In genomic region chr5:135703026-135703550, GRCh38 we compare ENCODE assay signal across 31 cellular contexts.
"Had no signal": no experiment of that assay in that cellular context is flagged by ENCODE, and none has a peak within 500 bp of the region (broad histone marks: within the 10 kb centered on the region; RNA-seq: fewer than 3 reads in every experiment).

No MANE protein-coding gene starts in this region.

- H3K27me3 Mint-ChIP-seq: activated B cell treated with CpG ODN at 0.5 μM for 24 hours; activated CD4-positive, alpha-beta memory T cell treated with anti-CD3 and anti-CD28 coated beads for 36 hours; activated CD4-positive, alpha-beta T cell treated with anti-CD3 and anti-CD28 coated beads, Interleukin-2, amount 10 ng/mL, durations not matched to agents 7 days and 5 days; activated naive CD8-positive, alpha-beta T cell treated with anti-CD3 and anti-CD28 coated beads, Interleukin-2, amount 50 U/mL, for 24 hours; T-cell had no signal

- H3K4me2 ChIP-seq: KMS-11 had no signal

- H3K36me3 ChIP-seq: brain microvascular endothelial cell, MG63 had no signal

- H3K27ac Mint-ChIP-seq: activated B cell treated with CpG ODN at 0.5 μM for 24 hours; activated CD4-positive, alpha-beta memory T cell treated with anti-CD3 and anti-CD28 coated beads for 36 hours; activated CD4-positive, alpha-beta T cell treated with anti-CD3 and anti-CD28 coated beads, Interleukin-2, amount 10 ng/mL, durations not matched to agents 7 days and 5 days; activated naive CD4-positive, alpha-beta T cell treated with anti-CD3 and anti-CD28 coated beads, Interleukin-2, amount 50 U/mL, for 72 hours; activated naive CD8-positive, alpha-beta T cell treated with anti-CD3 and anti-CD28 coated beads, Interleukin-2, amount 50 U/mL, for 24 hours; T-cell had no signal

- H3K4me3 Mint-ChIP-seq: activated B cell treated with CpG ODN at 0.5 μM for 24 hours; activated CD4-positive, alpha-beta memory T cell treated with anti-CD3 and anti-CD28 coated beads for 36 hours; activated CD4-positive, alpha-beta T cell treated with anti-CD3 and anti-CD28 coated beads, Interleukin-2, amount 10 ng/mL, durations not matched to agents 7 days and 5 days; activated naive CD8-positive, alpha-beta T cell treated with anti-CD3 and anti-CD28 coated beads, Interleukin-2, amount 50 U/mL, for 24 hours; activated T-cell treated with anti-CD3 and anti-CD28 coated beads, Interleukin-2, amount 50 U/mL, for 4 hours; T-cell had no signal

- ATAC-seq: activated naive CD4-positive, alpha-beta T cell treated with anti-CD3 and anti-CD28 coated beads, Interleukin-2, amount 50 U/mL, for 72 hours; activated naive CD8-positive, alpha-beta T cell treated with anti-CD3 and anti-CD28 coated beads, Interleukin-2, amount 50 U/mL, for 24 hours; activated T-cell treated with anti-CD3 and anti-CD28 coated beads, Interleukin-2, amount 50 U/mL, for 4 hours; Panc1; Right ventricle myocardium inferior; T-cell had no signal

- H3K9me3 Mint-ChIP-seq: activated B cell treated with CpG ODN at 0.5 μM for 24 hours; activated CD4-positive, alpha-beta memory T cell treated with anti-CD3 and anti-CD28 coated beads for 36 hours; activated CD4-positive, alpha-beta T cell treated with anti-CD3 and anti-CD28 coated beads, Interleukin-2, amount 10 ng/mL, durations not matched to agents 7 days and 5 days; activated naive CD4-positive, alpha-beta T cell treated with anti-CD3 and anti-CD28 coated beads, Interleukin-2, amount 50 U/mL, for 72 hours; activated naive CD8-positive, alpha-beta T cell treated with anti-CD3 and anti-CD28 coated beads, Interleukin-2, amount 50 U/mL, for 24 hours; activated T-cell treated with anti-CD3 and anti-CD28 coated beads, Interleukin-2, amount 50 U/mL, for 4 hours; T-cell had no signal

- H3K36me3 Mint-ChIP-seq: activated CD4-positive, alpha-beta memory T cell treated with anti-CD3 and anti-CD28 coated beads for 36 hours; activated naive CD4-positive, alpha-beta T cell treated with anti-CD3 and anti-CD28 coated beads, Interleukin-2, amount 50 U/mL, for 72 hours; T-cell had no signal

- H3K27me3 ChIP-seq: brain microvascular endothelial cell had no signal

- H3K4me1 Mint-ChIP-seq: activated B cell treated with CpG ODN at 0.5 μM for 24 hours; activated CD4-positive, alpha-beta T cell treated with anti-CD3 and anti-CD28 coated beads, Interleukin-2, amount 10 ng/mL, durations not matched to agents 7 days and 5 days; activated naive CD8-positive, alpha-beta T cell treated with anti-CD3 and anti-CD28 coated beads, Interleukin-2, amount 50 U/mL, for 24 hours; T-cell had no signal

- H3K4me3 ChIP-seq: MG63, SK-N-MC had no signal

- H3K27ac ChIP-seq: brain microvascular endothelial cell, KMS-11, SK-N-MC had no signal

- DNase-seq: activated B cell treated with CpG ODN at 0.5 μM for 24 hours; activated CD4-positive, alpha-beta memory T cell treated with anti-CD3 and anti-CD28 coated beads for 36 hours; activated CD4-positive, alpha-beta T cell treated with anti-CD3 and anti-CD28 coated beads for 1 hour; activated CD4-positive, alpha-beta T cell treated with anti-CD3 and anti-CD28 coated beads, Interleukin-2, amount 10 ng/mL, durations not matched to agents 7 days and 5 days; activated CD8-positive, alpha-beta memory T cell treated with anti-CD3 and anti-CD28 coated beads for 24 hours; activated effector memory CD4-positive, alpha-beta T cell treated with anti-CD3 and anti-CD28 coated beads, Interleukin-2, amount 50 U/mL, for 16 hours; activated naive CD4-positive, alpha-beta T cell treated with Interleukin-2 at 50 U/mL for 16 hours; activated naive CD8-positive, alpha-beta T cell treated with anti-CD3 and anti-CD28 coated beads, Interleukin-2, amount 50 U/mL, for 24 hours; activated T-cell treated with anti-CD3 and anti-CD28 coated beads, Interleukin-2, amount 50 U/mL, for 4 hours; amniotic stem cell; brain microvascular endothelial cell; MG63; MV-4-11; NCI-H1092 treated with DMSO at 0.1 percent for 48 hours; NCI-H1436; NCI-H1694 treated with DMSO at 0.1 percent for 48 hours; NCI-H2029 treated with DMSO at 0.1 percent for 48 hours; NCI-H345; NCI-H510A; NCI-H69; NK-92 treated with Interleukin-12 subunit alpha and Interleukin-12 subunit beta, amount 100 ng/mL, for 24 hours; OCI-M1; RPMI8226; T-cell; T-helper 2 cell; T1000 had no signal
